Comparison of ENCODE assay signal across 8 cellular contexts in genomic region chr15:55318588-55319494, GRCh38. TPM values are rescaled to one million over a fixed set of nuclear protein-coding genes. Genes with fewer than 3 reads are reported as not detected.
DNase-seq lines count a peak whose midpoint lies in the region; ATAC-seq and TF ChIP-seq lines count a peak whose summit lies in the region.

TSS of gene PIGB (plus strand) at chr15:55319222. CDS start at chr15:55319251, 29 bp downstream.
TSS of gene PIGBOS1 (minus strand) at chr15:55319123. CDS start at chr15:55317792, 1,331 bp downstream.

- DNase-seq in GM12865 (ENCODE audit: low read depth) = peak; percentile 95
- DNase-seq in NCI-H1105 treated with DMSO at 0.1 percent for 48 hours (lab: John Stamatoyannopoulos, UW) = peak; percentile 70
- DNase-seq in activated naive CD8-positive, alpha-beta T cell treated with anti-CD3 and anti-CD28 coated beads, Interleukin-2, amount 50 U/mL, for 16 hours (ENCODE audit: low read depth, low spot score) = peak; percentile 34
- DNase-seq in cardiac septum (ENCODE audit: low spot score) = peak; percentile 93
- DNase-seq in pons (ENCODE audit: low spot score) = peak; percentile 83
- DNase-seq in transverse colon = peak; percentile 90

- no peaks in the 10 kb centered on the region for H3K9me2 ChIP-seq in SU-DHL-6 (replicated peaks; ENCODE audit: insufficient read depth, low read length)

- H3K36me3 ChIP-seq in SU-DHL-6 (ENCODE audit: low read length) (no peaks in the 10 kb centered on the region), transverse colon (peaks cover 0 to under 1% (median 0%) of the 10 kb centered on the region in 4 donors)

- peak; percentile 92 for ATAC-seq in HG02678 (IDR thresholded peaks at IDR 0.05; ENCODE audit: unreplicated experiment)

- in situ Hi-C loops in transverse colon (cut with MboI; ENCODE audit: low pct_ligation_motif_present in 1 of 4, low pct_unique_long_range_greater_than_20kb in 1 of 4, low sequenced_read_pairs in 3 of 4) = no loop called here

- H3K4me3 ChIP-seq in GM12865 (ENCODE audit: low read depth, low read length) (peak within 1 kb of the TSS; percentile 87), SU-DHL-6 (ENCODE audit: insufficient read depth, low read length, poor library complexity, severe bottlenecking) (peak within 1 kb of the TSS; percentile 99), transverse colon (peak within 1 kb of the TSS; percentile 39 to 92 (median 73))

- TF ChIP-seq CTCF in GM12865 (IDR thresholded peaks at IDR 0.05; ENCODE audit: insufficient read depth, low read depth, low read length, missing control alignments) (no peak), SU-DHL-6 (IDR thresholded peaks at IDR 0.05; ENCODE audit: insufficient read depth, low read length, poor library complexity, severe bottlenecking) (no peak), transverse colon (IDR thresholded peaks at IDR 0.05) (peak in 2 of 5 experiments; percentile 11 to 34)

- H3F3A ChIP-seq in SU-DHL-6 (ENCODE audit: insufficient read depth) = peaks cover 14% of the 10 kb centered on the region; the same call in 1 of the 2 replicates

- peak within 1 kb of the TSS; percentile 74 for H2AFZ ChIP-seq in SU-DHL-6 (ENCODE audit: low read depth, low read length, severe bottlenecking)

- H3K9me3 ChIP-seq in SU-DHL-6 (ENCODE audit: insufficient read depth, low read length) = no peaks in the 10 kb centered on the region
- H3K9me3 ChIP-seq in transverse colon = no peaks in the 10 kb centered on the region

- intact Hi-C loops in cardiac septum (cut with DNase I) (no loop called here), transverse colon (cut with DNase I; ENCODE audit: low total_unique reads) (no loop called here)

- H3K4me1 ChIP-seq in transverse colon = peaks cover 13 to 33% (median 21%) of the 10 kb centered on the region in 4 donors

- no peak for TF ChIP-seq EP300 in transverse colon (IDR thresholded peaks at IDR 0.05; ENCODE audit: low read depth)

- H3K4me2 ChIP-seq in SU-DHL-6 (ENCODE audit: low read depth, low read length, poor library complexity, severe bottlenecking) = peak within 1 kb of the TSS; percentile 100

- 0 to 1% methylated on average over 6 to 35 of the region's 49 CpGs for WGBS in transverse colon (ENCODE audit: low coverage in 1 of 2), 2 donors

- H4K20me1 ChIP-seq in SU-DHL-6 (ENCODE audit: low read depth, low read length) = no peaks in the 10 kb centered on the region

- H3K27me3 ChIP-seq in SU-DHL-6 (ENCODE audit: low read length) (no peaks in the 10 kb centered on the region), transverse colon (no peaks in the 10 kb centered on the region)

- peak within 1 kb of the TSS; percentile 68 for H3K9ac ChIP-seq in SU-DHL-6 (ENCODE audit: low read length)

- peaks cover 60% of the 10 kb centered on the region for H3K79me2 ChIP-seq in SU-DHL-6 (ENCODE audit: insufficient read depth, low read length)

- peak; percentile 76 for TF ChIP-seq POLR2A in transverse colon (IDR thresholded peaks at IDR 0.05)

- H3K27ac ChIP-seq in SU-DHL-6 (ENCODE audit: low read depth, low read length) (peak within 1 kb of the TSS; percentile 71), transverse colon (peak within 1 kb of the TSS; percentile 79 to 95 (median 89))

RNA-seq across cellular contexts. Expression of gene PIGB, which starts in this region (rescaled TPM):
- 4.7 TPM for total RNA-seq in cardiac septum
- 10 to 100 TPM in 3 of 4 donors, under 1 TPM in 1; 0.60 to 15.3 (median 14.5) TPM for total RNA-seq in transverse colon

RNA-seq across cellular contexts. Expression of gene PIGBOS1, which starts in this region (rescaled TPM):
- total RNA-seq in cardiac septum = 7.4 TPM
- total RNA-seq in transverse colon = 10 to 100 TPM in 2 of 4 donors, not detected in 2; 14.2 to 14.8 TPM

Comparison
In these comparisons a context has a peak if more than half of its experiments do, and no peak if none do; other contexts are left out.
1. Peak in every context shown above with its lines: DNase-seq, ATAC-seq, H3K4me3 ChIP-seq and H3K27ac ChIP-seq.
2. DNase-seq: peak in every context shown above with its lines; median percentile 95 in GM12865; 93 in cardiac septum; 90 in transverse colon; 83 in pons; 70 in NCI-H1105 treated with DMSO at 0.1 percent for 48 hours; 34 in activated naive CD8-positive, alpha-beta T cell treated with anti-CD3 and anti-CD28 coated beads, Interleukin-2, amount 50 U/mL, for 16 hours.